Comparison of ENCODE assay signal across 8 cellular contexts in genomic region chr5:112706446-112707016, GRCh38. TPM values are rescaled to one million over a fixed set of nuclear protein-coding genes. Genes with fewer than 3 reads are reported as not detected.
DNase-seq lines count a peak whose midpoint lies in the region; ATAC-seq and TF ChIP-seq lines count a peak whose summit lies in the region.

No MANE protein-coding gene starts in this region.

- intact Hi-C loops in lower lobe of right lung (cut with DNase I), result no loop called here

- H3K4me3 ChIP-seq in lower lobe of right lung, result peak overlapping the region; percentile 79
- peak overlapping the region; percentile 91 for H3K4me3 ChIP-seq in suprapubic skin

- TF ChIP-seq CTCF in lower lobe of right lung (IDR thresholded peaks at IDR 0.05) (no peak), suprapubic skin (IDR thresholded peaks at IDR 0.05) (no peak), GM10248 (IDR thresholded peaks at IDR 0.05; ENCODE audit: control extremely low read depth, extremely low read depth, low read depth, missing control alignments) (no peak)

- no peak for DNase-seq in activated CD8-positive, alpha-beta memory T cell treated with anti-CD3 and anti-CD28 coated beads, Interleukin-2, amount 10 ng/mL, durations not matched to agents 7 days and 5 days
- no peak for DNase-seq in activated CD8-positive, alpha-beta memory T cell treated with anti-CD3 and anti-CD28 coated beads, Interleukin-2, amount 50 U/mL, for 48 hours
- no peak for DNase-seq in activated naive CD8-positive, alpha-beta T cell treated with anti-CD3 and anti-CD28 coated beads for 36 hours
- DNase-seq in lower lobe of right lung (no peak), suprapubic skin (ENCODE audit: low spot score in 2 of 2) (no peak), GM10248 (ENCODE audit: extremely low spot score) (no peak)
- no peak for DNase-seq in activated effector memory CD4-positive, alpha-beta T cell treated with Interleukin-2 at 50 U/mL for 16 hours

- CTCF ChIA-PET in activated CD8-positive, alpha-beta memory T cell treated with anti-CD3 and anti-CD28 coated beads, Interleukin-2, amount 10 ng/mL, durations not matched to agents 7 days and 5 days (lab: Charles Lee), result interaction anchor here (1.2 to 3.5 kb wide), 2 partner anchors 51 to 142 kb away, joined by 4 to 15 read pairs; no protein-coding TSS in a partner anchor
- CTCF ChIA-PET in GM10248 (lab: Yijun Ruan, JAX), result no interaction called here

- H3K27me3 ChIP-seq in lower lobe of right lung (ENCODE audit: low read depth), result no peaks in the 10 kb centered on the region
- no peaks in the 10 kb centered on the region for H3K27me3 ChIP-seq in suprapubic skin

- peaks cover 32% of the 10 kb centered on the region for H3K4me1 ChIP-seq in lower lobe of right lung
- peaks cover 41% of the 10 kb centered on the region for H3K4me1 ChIP-seq in suprapubic skin

- H3K27me3 Mint-ChIP-seq in activated CD8-positive, alpha-beta memory T cell treated with anti-CD3 and anti-CD28 coated beads, Interleukin-2, amount 10 ng/mL, durations not matched to agents 7 days and 5 days, result no peaks in the 10 kb centered on the region
- no peaks in the 10 kb centered on the region for H3K27me3 Mint-ChIP-seq in activated naive CD8-positive, alpha-beta T cell treated with anti-CD3 and anti-CD28 coated beads for 36 hours

- H3K27ac Mint-ChIP-seq in activated CD8-positive, alpha-beta memory T cell treated with anti-CD3 and anti-CD28 coated beads, Interleukin-2, amount 10 ng/mL, durations not matched to agents 7 days and 5 days, result peak overlapping the region; percentile 87
- peak overlapping the region; percentile 82 for H3K27ac Mint-ChIP-seq in activated naive CD8-positive, alpha-beta T cell treated with anti-CD3 and anti-CD28 coated beads for 36 hours

- H3K4me3 Mint-ChIP-seq in activated CD8-positive, alpha-beta memory T cell treated with anti-CD3 and anti-CD28 coated beads, Interleukin-2, amount 10 ng/mL, durations not matched to agents 7 days and 5 days, result peak overlapping the region; percentile 95
- H3K4me3 Mint-ChIP-seq in activated naive CD8-positive, alpha-beta T cell treated with anti-CD3 and anti-CD28 coated beads for 36 hours, result peak overlapping the region; percentile 92

- H3K4me1 Mint-ChIP-seq in activated CD8-positive, alpha-beta memory T cell treated with anti-CD3 and anti-CD28 coated beads, Interleukin-2, amount 10 ng/mL, durations not matched to agents 7 days and 5 days, result peaks cover 31% of the 10 kb centered on the region
- H3K4me1 Mint-ChIP-seq in activated naive CD8-positive, alpha-beta T cell treated with anti-CD3 and anti-CD28 coated beads for 36 hours, result peaks cover 39% of the 10 kb centered on the region

- ATAC-seq in activated CD8-positive, alpha-beta memory T cell treated with anti-CD3 and anti-CD28 coated beads, Interleukin-2, amount 10 ng/mL, durations not matched to agents 7 days and 5 days, result no peak
- ATAC-seq in lower lobe of right lung, result no peak
- ATAC-seq in HG03159 (IDR thresholded peaks at IDR 0.05; ENCODE audit: unreplicated experiment), result no peak

- H3K36me3 Mint-ChIP-seq in activated CD8-positive, alpha-beta memory T cell treated with anti-CD3 and anti-CD28 coated beads, Interleukin-2, amount 10 ng/mL, durations not matched to agents 7 days and 5 days, result peaks cover 4% of the 10 kb centered on the region
- no peaks in the 10 kb centered on the region for H3K36me3 Mint-ChIP-seq in activated naive CD8-positive, alpha-beta T cell treated with anti-CD3 and anti-CD28 coated beads for 36 hours

- 98% methylated on average over 4 of the region's 4 CpGs for WGBS in suprapubic skin

- TF ChIP-seq POLR2A in suprapubic skin (IDR thresholded peaks at IDR 0.05), result no peak

- POLR2A ChIA-PET in GM10248 (lab: Yijun Ruan, JAX), result no interaction called here

- TF ChIP-seq EP300 in suprapubic skin (IDR thresholded peaks at IDR 0.05), result no peak

- H3K9me3 Mint-ChIP-seq in activated CD8-positive, alpha-beta memory T cell treated with anti-CD3 and anti-CD28 coated beads, Interleukin-2, amount 10 ng/mL, durations not matched to agents 7 days and 5 days (ENCODE audit: low read depth), result no peaks in the 10 kb centered on the region
- H3K9me3 Mint-ChIP-seq in activated naive CD8-positive, alpha-beta T cell treated with anti-CD3 and anti-CD28 coated beads for 36 hours, result no peaks in the 10 kb centered on the region

- H3K36me3 ChIP-seq in lower lobe of right lung, result no peaks in the 10 kb centered on the region
- no peaks in the 10 kb centered on the region for H3K36me3 ChIP-seq in suprapubic skin

- H3K27ac ChIP-seq in lower lobe of right lung, result peak overlapping the region; percentile 92
- H3K27ac ChIP-seq in suprapubic skin, result no peak overlapping the region

- H3K9me3 ChIP-seq in lower lobe of right lung (no peaks in the 10 kb centered on the region), suprapubic skin (no peaks in the 10 kb centered on the region)

RNA-seq across cellular contexts. Expression of gene APC, which starts 31.2 kb away (rescaled TPM):
- total RNA-seq in activated CD8-positive, alpha-beta memory T cell treated with anti-CD3 and anti-CD28 coated beads, Interleukin-2, amount 10 ng/mL, durations not matched to agents 7 days and 5 days, result 10 to 100 TPM; 22.9 to 26.2 TPM
- 10 to 100 TPM; 19.5 to 19.8 TPM for total RNA-seq in activated naive CD8-positive, alpha-beta T cell treated with anti-CD3 and anti-CD28 coated beads for 36 hours
- 47.7 TPM for total RNA-seq in lower lobe of right lung
- total RNA-seq in suprapubic skin, result 10 to 100 TPM; 40.8 to 76.4 (median 53.9) TPM
